Comparison of ENCODE assay signal across 8 cellular contexts in genomic region chr3:85567074-85567676, GRCh38.
A peak's percentile ranks its signal among the peaks of the same experiment; 100 is the strongest.
DNase-seq lines count a peak whose midpoint lies in the region; ATAC-seq and TF ChIP-seq lines count a peak whose summit lies in the region.

No MANE protein-coding gene starts in this region.

- intact Hi-C loops in PC-9 (cut with micrococcal nuclease; ENCODE audit: unreplicated experiment) = loop anchor here (10.0 kb wide), 1 partner anchor 262 kb away; no protein-coding TSS in a partner anchor

- no peaks in the 10 kb centered on the region for H3K4me1 Mint-ChIP-seq in neural progenitor cell

- no peak overlapping the region for H3K27ac Mint-ChIP-seq in neural progenitor cell

- H3K27me3 ChIP-seq in PC-9 (ENCODE audit: insufficient read depth, low read depth) (no peaks in the 10 kb centered on the region), neural progenitor cell (no peaks in the 10 kb centered on the region)

- H3F3A ChIP-seq in PC-9 (ENCODE audit: insufficient read depth, low read depth) (no peaks in the 10 kb centered on the region), neural progenitor cell (ENCODE audit: low read depth) (no peaks in the 10 kb centered on the region)

- H3K4me1 ChIP-seq in PC-9 (replicated peaks; ENCODE audit: insufficient read depth) (no peaks in the 10 kb centered on the region), neural progenitor cell (no peaks in the 10 kb centered on the region)

- H3K36me3 ChIP-seq in PC-9 (ENCODE audit: low read depth) (no peaks in the 10 kb centered on the region), neural progenitor cell (no peaks in the 10 kb centered on the region)

- POLR2A ChIA-PET in PC-9 (lab: Charles Lee; ENCODE audit: unreplicated experiment) = no interaction called here

- H4K20me1 ChIP-seq in PC-9 (ENCODE audit: insufficient read depth) = no peaks in the 10 kb centered on the region
- no peaks in the 10 kb centered on the region for H4K20me1 ChIP-seq in neural progenitor cell (ENCODE audit: low read depth)

- ATAC-seq in HG03103 (IDR thresholded peaks at IDR 0.05; ENCODE audit: low read depth, unreplicated experiment) = peak; percentile 77
- ATAC-seq in GM21528 (IDR thresholded peaks at IDR 0.05; ENCODE audit: low FRiP score, unreplicated experiment) = no peak

- peak; percentile 49 for DNase-seq in stimulated activated CD4-positive, alpha-beta T cell treated with anti-CD3 and anti-CD28 coated beads, Interleukin-15, amount 100 ng/mL, for 24 hours
- DNase-seq in stimulated activated CD4-positive, alpha-beta T cell treated with anti-CD3 and anti-CD28 coated beads, Interleukin-12 subunit alpha, Interleukin-12 subunit beta, amount 100 ng/mL, for 4 hours = no peak
- DNase-seq in PC-9 (peak in 1 of 2 experiments; percentile 15), epithelial cell of esophagus (ENCODE audit: low read depth) (peak; percentile 77), neural progenitor cell (ENCODE audit: low spot score) (peak; percentile 82), GM19238 (ENCODE audit: insufficient read length, low spot score) (no peak)

- TF ChIP-seq CTCF in PC-9 (conservative IDR thresholded peaks at IDR 0.05) (peak; percentile 69), epithelial cell of esophagus (IDR thresholded peaks at IDR 0.05; ENCODE audit: insufficient read depth, low read depth, low read length, missing control alignments) (peak; percentile 81), neural progenitor cell (IDR thresholded peaks at IDR 0.05) (peak; percentile 95)

- H2AFZ ChIP-seq in PC-9 (no peak overlapping the region), neural progenitor cell (replicated peaks) (no peak overlapping the region)

- no TSS peak for BruUV-seq in PC-9 (replicated peaks; lab: Mats Ljungman, UMichigan)

- no peak overlapping the region for H3K4me3 ChIP-seq in PC-9
- no peak overlapping the region for H3K4me3 ChIP-seq in epithelial cell of esophagus (ENCODE audit: low read length)
- H3K4me3 ChIP-seq in neural progenitor cell = no peak overlapping the region

- no peak overlapping the region for H3K4me3 Mint-ChIP-seq in neural progenitor cell

- no peaks in the 10 kb centered on the region for H3K9me3 Mint-ChIP-seq in neural progenitor cell

- H3K9me3 ChIP-seq in PC-9 (ENCODE audit: insufficient read depth, low read depth) = no peaks in the 10 kb centered on the region
- no peaks in the 10 kb centered on the region for H3K9me3 ChIP-seq in neural progenitor cell (ENCODE audit: low read depth)

- H3K9ac ChIP-seq in neural progenitor cell = no peak overlapping the region

- H3K4me2 ChIP-seq in PC-9 (no peak overlapping the region), neural progenitor cell (no peak overlapping the region)

- H3K27ac ChIP-seq in PC-9 (no peak overlapping the region), neural progenitor cell (no peak overlapping the region)

- no peaks in the 10 kb centered on the region for H3K9me2 ChIP-seq in PC-9 (ENCODE audit: insufficient read depth)

- CTCF ChIA-PET in PC-9 (lab: Charles Lee) = interaction anchor here (0.6 kb wide), 2 partner anchors 918 to 1625 kb away, joined by 3 to 18 read pairs; no protein-coding TSS in a partner anchor

- H3K27me3 Mint-ChIP-seq in neural progenitor cell (ENCODE audit: insufficient read depth, low read depth) = no peaks in the 10 kb centered on the region

- H3K36me3 Mint-ChIP-seq in neural progenitor cell = no peaks in the 10 kb centered on the region

- H3K79me2 ChIP-seq in PC-9 (ENCODE audit: low read depth) (no peaks in the 10 kb centered on the region), neural progenitor cell (ENCODE audit: low read depth) (no peaks in the 10 kb centered on the region)

Comparison
In these comparisons a context has a peak if more than half of its experiments do, and no peak if none do; other contexts are left out.
1. DNase-seq: peak in stimulated activated CD4-positive, alpha-beta T cell treated with anti-CD3 and anti-CD28 coated beads, Interleukin-15, amount 100 ng/mL, for 24 hours (single experiment), epithelial cell of esophagus (single experiment) and neural progenitor cell (single experiment); none in stimulated activated CD4-positive, alpha-beta T cell treated with anti-CD3 and anti-CD28 coated beads, Interleukin-12 subunit alpha, Interleukin-12 subunit beta, amount 100 ng/mL, for 4 hours (single experiment) and GM19238 (single experiment).
2. Peak in every context shown above with its lines, with median percentiles within 50 percentile points of each other: CTCF ChIP-seq.